Comparison of ENCODE assay signal across 27 cellular contexts in the genomic region with DNA sequence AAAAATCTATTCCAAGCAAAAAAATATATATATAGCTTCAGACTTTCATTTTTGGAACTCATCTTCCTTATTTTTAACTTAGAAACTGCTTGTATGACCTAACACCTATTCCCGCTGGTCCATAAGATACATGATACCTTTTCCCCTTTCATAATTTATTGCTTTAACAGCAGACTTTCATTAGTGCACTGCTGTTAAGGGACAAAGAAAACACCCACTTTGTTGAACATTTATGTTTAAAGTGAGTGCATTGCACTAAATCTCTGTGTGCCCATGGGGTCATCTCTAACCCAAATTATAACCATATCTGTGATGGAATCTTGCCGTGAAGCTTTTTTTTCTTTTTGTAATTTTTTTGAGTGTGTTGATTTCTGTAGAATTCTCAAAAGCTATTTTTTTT.
"Had no signal": no experiment of that assay in that cellular context is flagged by ENCODE, and none has a peak within 500 bp of the region (broad histone marks: within the 10 kb centered on the region; RNA-seq: fewer than 3 reads in every experiment).

No MANE protein-coding gene starts in this region.

- H3K36me3 ChIP-seq: left lung, lower lobe of right lung, pancreas, prostate gland, spleen, suprapubic skin, thoracic aorta, tibial artery, upper lobe of right lung had no signal

- H3K4me3 Mint-ChIP-seq: naive B cell; natural killer cell; neural crest cell; stimulated activated effector memory CD8-positive, alpha-beta T cell treated with anti-CD3 and anti-CD28 coated beads, Interleukin-12 subunit alpha, Interleukin-12 subunit beta, amount 100 ng/mL, for 72 hours; stimulated activated naive CD8-positive, alpha-beta T cell treated with anti-CD3 and anti-CD28 coated beads, Interleukin-15, Interleukin-2, amounts not matched to agents 100 ng/mL and 50 ng/mL, for 24 hours had no signal

- H3K9me3 Mint-ChIP-seq: neural crest cell; stimulated activated effector memory CD8-positive, alpha-beta T cell treated with anti-CD3 and anti-CD28 coated beads, Interleukin-12 subunit alpha, Interleukin-12 subunit beta, amount 100 ng/mL, for 72 hours; stimulated activated naive CD8-positive, alpha-beta T cell treated with anti-CD3 and anti-CD28 coated beads, Interleukin-15, Interleukin-2, amounts not matched to agents 100 ng/mL and 50 ng/mL, for 24 hours had no signal

- H3K4me1 ChIP-seq: left lung, lower lobe of right lung, pancreas, prostate gland, spleen, suprapubic skin, tibial artery, upper lobe of right lung had no signal

- H3K4me1 Mint-ChIP-seq: naive B cell; natural killer cell; neural crest cell; stimulated activated effector memory CD8-positive, alpha-beta T cell treated with anti-CD3 and anti-CD28 coated beads, Interleukin-12 subunit alpha, Interleukin-12 subunit beta, amount 100 ng/mL, for 72 hours had no signal

- H3K36me3 Mint-ChIP-seq: naive B cell; natural killer cell; stimulated activated effector memory CD8-positive, alpha-beta T cell treated with anti-CD3 and anti-CD28 coated beads, Interleukin-12 subunit alpha, Interleukin-12 subunit beta, amount 100 ng/mL, for 72 hours had no signal

- H3K27me3 Mint-ChIP-seq: naive B cell; stimulated activated naive CD8-positive, alpha-beta T cell treated with anti-CD3 and anti-CD28 coated beads, Interleukin-15, Interleukin-2, amounts not matched to agents 100 ng/mL and 50 ng/mL, for 24 hours had no signal

- H3K27me3 ChIP-seq: left lung, pancreas, spleen, suprapubic skin, tibial artery, upper lobe of right lung had no signal

- H3K4me3 ChIP-seq: left lung, lower lobe of right lung, pancreas, prostate gland, spleen, suprapubic skin, thoracic aorta, tibial artery, upper lobe of right lung had no signal

- H3K27ac Mint-ChIP-seq: natural killer cell; stimulated activated effector memory CD8-positive, alpha-beta T cell treated with anti-CD3 and anti-CD28 coated beads, Interleukin-12 subunit alpha, Interleukin-12 subunit beta, amount 100 ng/mL, for 72 hours; stimulated activated naive CD8-positive, alpha-beta T cell treated with anti-CD3 and anti-CD28 coated beads, Interleukin-15, Interleukin-2, amounts not matched to agents 100 ng/mL and 50 ng/mL, for 24 hours had no signal

- DNase-seq: hippocampal formation; kidney glomerular epithelial cell; left cardiac atrium; left lung; lower lobe of right lung; mammary epithelial cell; mesenchymal stem cell; naive B cell; natural killer cell; nucleus accumbens; pancreas; posterior cingulate gyrus; retina; right cardiac atrium; small intestine; spleen; stimulated activated CD4-positive, alpha-beta T cell treated with anti-CD3 and anti-CD28 coated beads, Interleukin-4, amount 100 ng/mL, for 24 hours; stimulated activated naive CD4-positive, alpha-beta T cell; tibial artery; trophoblast cell; upper lobe of right lung had no signal

- H3K9me3 ChIP-seq: left lung, lower lobe of right lung, pancreas, prostate gland, spleen, suprapubic skin, thoracic aorta, tibial artery, upper lobe of right lung had no signal

- H3K27ac ChIP-seq: left lung, lower lobe of right lung, pancreas, prostate gland, spleen, suprapubic skin, thoracic aorta, tibial artery, upper lobe of right lung had no signal
